In the genomic region with DNA sequence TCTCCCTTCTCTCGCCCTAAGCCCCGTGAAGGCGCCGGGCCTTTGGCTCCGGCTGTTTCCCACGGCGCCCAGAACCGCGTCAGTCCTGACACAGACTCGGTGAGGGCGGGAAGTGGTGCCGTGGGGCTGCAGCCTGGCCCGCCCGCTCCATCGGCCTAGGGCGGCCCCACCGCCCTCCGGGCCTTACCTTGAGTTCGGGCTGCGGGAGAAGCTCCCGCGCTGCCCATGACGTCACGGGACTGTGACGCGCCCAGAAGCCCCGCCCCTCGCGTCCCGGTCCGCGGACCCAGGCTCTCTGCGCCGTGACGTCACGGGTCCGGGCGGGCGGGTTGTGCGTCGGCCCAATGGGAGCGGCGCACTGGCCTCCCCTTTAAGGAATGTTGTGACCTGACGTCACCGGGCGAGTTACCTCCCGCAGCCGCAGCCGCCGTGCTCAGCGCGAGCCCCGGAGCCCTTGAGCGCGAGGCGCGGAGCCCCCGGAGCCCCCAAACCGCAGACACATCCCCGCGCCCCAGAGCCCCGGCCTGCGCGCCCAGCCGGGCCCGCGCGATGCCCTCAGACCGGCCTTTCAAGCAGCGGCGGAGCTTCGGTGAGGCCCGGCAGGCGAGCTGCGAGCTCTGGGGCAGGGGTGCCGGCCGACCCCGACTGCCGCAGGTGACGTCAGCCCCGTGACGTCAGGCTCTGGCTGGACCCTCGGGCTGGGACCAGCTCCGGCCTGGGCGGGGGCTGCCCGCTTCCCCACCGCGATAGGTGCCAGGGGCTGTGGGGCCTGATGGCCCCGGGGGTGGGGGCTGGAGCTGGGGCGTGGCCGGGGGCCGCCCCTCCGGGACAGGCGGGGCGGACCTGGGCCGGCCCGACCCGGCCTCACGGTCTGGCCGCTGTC, we compare ENCODE assay signal across 7 cellular contexts. TPM values are rescaled to one million over a fixed set of nuclear protein-coding genes. Genes with fewer than 3 reads are reported as not detected.
A peak's percentile ranks its signal among the peaks of the same experiment; 100 is the strongest.
DNase-seq lines count a peak whose midpoint lies in the region; ATAC-seq and TF ChIP-seq lines count a peak whose summit lies in the region.

Gene MAP1LC3A, plus strand, starts transcription at position 399 of the 883 bp plus-strand sequence. Its CDS starts 151 bp downstream, at position 550.

- H3K79me1 ChIP-seq in IMR-90 (ENCODE audit: low read depth in 1 of 2, low read length in 2 of 2) = peaks cover 0 to 13% of the 10 kb centered on the region in 2 experiments; a peak in 2 of 4 replicates

- peaks cover 3% of the 10 kb centered on the region; the same call in 1 of the 2 replicates for H3K36me3 ChIP-seq in IMR-90 (ENCODE audit: control insufficient read depth, insufficient read depth, low read length)
- no peaks in the 10 kb centered on the region for H3K36me3 ChIP-seq in mammary epithelial cell (ENCODE audit: insufficient read depth, low read length)

- peak within 1 kb of the TSS; percentile 66 for H3K9ac ChIP-seq in IMR-90 (ENCODE audit: low read depth, low read length)
- peak within 1 kb of the TSS; percentile 63 for H3K9ac ChIP-seq in mammary epithelial cell (ENCODE audit: insufficient read depth, low read length)

- TF ChIP-seq CTCF in IMR-90 (conservative IDR thresholded peaks at IDR 0.05; ENCODE audit: low read depth, low read length) (no peak), activated B cell treated with CpG ODN at 0.5 μM for 24 hours (IDR thresholded peaks at IDR 0.05) (no peak), mammary epithelial cell (conservative IDR thresholded peaks at IDR 0.05 in 1 of 2, IDR thresholded peaks at IDR 0.05 in 1 of 2; ENCODE audit: extremely low read depth in 1 of 2, insufficient read depth in 1 of 2, low read depth in 1 of 2, low read length in 2 of 2) (no peak)

- WGBS in IMR-90 (ENCODE audit: extremely low coverage in 2 of 2, insufficient read length in 1 of 2), 2 experiments = 1% methylated on average over 76 of the region's 100 CpGs; no CpG with 5 or more reads in 1 of the 2 experiments
- WGBS in mammary epithelial cell (ENCODE audit: low coverage, missing lambda C conversion rate) = 8% methylated on average over 22 of the region's 100 CpGs

- H3K23ac ChIP-seq in IMR-90 (ENCODE audit: low read depth, low read length) = peak within 1 kb of the TSS; percentile 74; the same call in 1 of the 2 replicates

- dilution Hi-C loops in IMR-90 (cut with HindIII; ENCODE audit: low sequenced_read_pairs, unreplicated experiment) (no loop called here), mammary epithelial cell (cut with HindIII; ENCODE audit: low sequenced_read_pairs) (no loop called here)

- H3K4me1 ChIP-seq in IMR-90 (ENCODE audit: control insufficient read depth, insufficient read depth, low read length) (peaks cover 2% of the 10 kb centered on the region; the same call in 1 of the 2 replicates), mammary epithelial cell (ENCODE audit: insufficient read depth, low read length) (peaks cover 7% of the 10 kb centered on the region)

- H2BK15ac ChIP-seq in IMR-90 (ENCODE audit: low read depth, low read length) = no peak within 1 kb of the TSS; the same call in 2 of the 3 replicates

- DNase-seq in IMR-90 = peak; percentile 95
- DNase-seq in activated B cell treated with CpG ODN at 0.5 μM for 24 hours = peak; percentile 91
- peak; percentile 79 for DNase-seq in mammary epithelial cell
- peak; percentile 91 for DNase-seq in skeletal muscle cell (ENCODE audit: low read depth)
- no peak for DNase-seq in NOMO-1 treated with dmso at 0.1 percent for 144 hours (lab: John Stamatoyannopoulos, UW; ENCODE audit: unreplicated experiment)

- H3K4ac ChIP-seq in IMR-90 (ENCODE audit: low read depth, low read length) = peak within 1 kb of the TSS; percentile 61

- POLR2A ChIA-PET in IMR-90 (lab: Charles Lee; ENCODE audit: unreplicated experiment) = no interaction called here
- POLR2A ChIA-PET in activated B cell treated with CpG ODN at 0.5 μM for 24 hours (lab: Charles Lee) = interaction anchor here (0.7 to 1.5 kb wide), 6 partner anchors 12 to 1184 kb away, joined by 3 to 5 read pairs (median 3); partner anchors contain the start of genes EIF2S2, RBM39 and TP53INP2

- H2BK5ac ChIP-seq in IMR-90 (ENCODE audit: low read depth, low read length, poor library complexity, severe bottlenecking) = peak within 1 kb of the TSS; percentile 14

- peak within 1 kb of the TSS; percentile 85 for H2AK9ac ChIP-seq in IMR-90 (replicated peaks; ENCODE audit: low read depth, low read length, poor library complexity)

- H3K56ac ChIP-seq in IMR-90 (ENCODE audit: extremely low read depth, insufficient read depth, low read length) = no peak within 1 kb of the TSS

- no peaks in the 10 kb centered on the region for H3K9me3 Mint-ChIP-seq in activated B cell treated with CpG ODN at 0.5 μM for 24 hours

- peak within 1 kb of the TSS; percentile 74 to 98; a peak in 3 of 4 replicates for H4K8ac ChIP-seq in IMR-90 (ENCODE audit: low read depth in 2 of 2, low read length in 2 of 2)

- H3K14ac ChIP-seq in IMR-90 (replicated peaks; ENCODE audit: low read depth, low read length) = peak within 1 kb of the TSS; percentile 74

- ATAC-seq in GM18867 (IDR thresholded peaks at IDR 0.05; ENCODE audit: unreplicated experiment) = peak; percentile 68
- ATAC-seq in IMR-90 (ENCODE audit: low read depth) = peak; percentile 92
- ATAC-seq in activated B cell treated with CpG ODN at 0.5 μM for 24 hours (ENCODE audit: low read depth) = peak; percentile 81

- H4K20me1 ChIP-seq in IMR-90 (ENCODE audit: insufficient read depth, low read length) = no peaks in the 10 kb centered on the region
- H4K20me1 ChIP-seq in mammary epithelial cell (ENCODE audit: insufficient read depth, low read length) = no peaks in the 10 kb centered on the region

- H2BK120ac ChIP-seq in IMR-90 (ENCODE audit: low read depth, low read length) = peak within 1 kb of the TSS; percentile 27; the same call in 1 of the 2 replicates

- H3K27ac ChIP-seq in IMR-90 (ENCODE audit: insufficient read depth, low read length) = peak within 1 kb of the TSS; percentile 35
- H3K27ac ChIP-seq in mammary epithelial cell (ENCODE audit: insufficient read depth, low read depth, low read length) = peak within 1 kb of the TSS; percentile 39

- H3K4me1 Mint-ChIP-seq in activated B cell treated with CpG ODN at 0.5 μM for 24 hours = peaks cover 21% of the 10 kb centered on the region

- H3K9me1 ChIP-seq in IMR-90 (ENCODE audit: insufficient read depth, low read length) = 0 out of 2 replicates have a peak, but pooled peaks cover 3% of the 10 kb centered on the region

- BruUV-seq in IMR-90 (replicated peaks; lab: Mats Ljungman, UMichigan) (TSS peak; percentile 66), mammary epithelial cell (replicated peaks; lab: Mats Ljungman, UMichigan) (no TSS peak)

- peak; percentile 76 for TF ChIP-seq POLR2A in IMR-90 (IDR thresholded peaks at IDR 0.05; ENCODE audit: low read depth, low read length)

- no peaks in the 10 kb centered on the region for H3K79me2 ChIP-seq in mammary epithelial cell (ENCODE audit: insufficient read depth, low read length)

- peak within 1 kb of the TSS; percentile 80; the same call in 1 of the 2 replicates for H2AK5ac ChIP-seq in IMR-90 (ENCODE audit: low read depth, low read length)

- no peaks in the 10 kb centered on the region for H3K27me3 Mint-ChIP-seq in activated B cell treated with CpG ODN at 0.5 μM for 24 hours

- no peaks in the 10 kb centered on the region for H3K36me3 Mint-ChIP-seq in activated B cell treated with CpG ODN at 0.5 μM for 24 hours (ENCODE audit: low read depth)

- peak within 1 kb of the TSS; percentile 87 for H4K5ac ChIP-seq in IMR-90 (ENCODE audit: low read depth, low read length)

- in situ Hi-C loops in IMR-90 (cut with MboI; ENCODE audit: low sequenced_read_pairs) = no loop called here
- in situ Hi-C loops in mammary epithelial cell (cut with MboI; ENCODE audit: low sequenced_read_pairs in 2 of 2) = no loop called here

- H3K4me3 Mint-ChIP-seq in activated B cell treated with CpG ODN at 0.5 μM for 24 hours = peak within 1 kb of the TSS; percentile 85

- H2BK20ac ChIP-seq in IMR-90 (ENCODE audit: low read depth, low read length) = no peak within 1 kb of the TSS

- TF ChIP-seq RAD21 in IMR-90 (IDR thresholded peaks at IDR 0.05; ENCODE audit: low read length) = no peak

- H3K4me3 ChIP-seq in IMR-90 (ENCODE audit: insufficient read depth, low read depth, low read length) (peak within 1 kb of the TSS; percentile 76), mammary epithelial cell (replicated peaks in 1 of 3; ENCODE audit: insufficient read depth in 1 of 3, low read depth in 2 of 3, low read length in 3 of 3) (peak within 1 kb of the TSS; percentile 55 to 73 (median 60)), iPS-18c (ENCODE audit: insufficient read depth, low read depth, low read length) (peak within 1 kb of the TSS; percentile 89), skeletal muscle cell (ENCODE audit: low read depth, low read length) (peak within 1 kb of the TSS; percentile 60)

- H2AFZ ChIP-seq in IMR-90 (replicated peaks; ENCODE audit: low read length, poor library complexity) (peak within 1 kb of the TSS; percentile 96), mammary epithelial cell (ENCODE audit: low read depth, low read length) (peak within 1 kb of the TSS; percentile 89)

- CTCF ChIA-PET in IMR-90 (lab: Yijun Ruan, JAX) = no interaction called here
- CTCF ChIA-PET in activated B cell treated with CpG ODN at 0.5 μM for 24 hours (lab: Charles Lee) = interaction anchor here (1.1 kb wide), 1 partner anchor 246 kb away, joined by 3 read pairs; no protein-coding TSS in a partner anchor
- CTCF ChIA-PET in mammary epithelial cell (lab: Charles Lee; ENCODE audit: low non-redundant PET) = no interaction called here

- H3K9me3 ChIP-seq in IMR-90 (ENCODE audit: control insufficient read depth, insufficient read depth, low read length) (no peaks in the 10 kb centered on the region), mammary epithelial cell (replicated peaks; ENCODE audit: insufficient read depth, low read length) (no peaks in the 10 kb centered on the region), iPS-18c (ENCODE audit: control insufficient read depth, insufficient read depth, low read length) (no peaks in the 10 kb centered on the region)

- peak within 1 kb of the TSS; percentile 53 for H3K27ac Mint-ChIP-seq in activated B cell treated with CpG ODN at 0.5 μM for 24 hours

- 0 out of 2 replicates have a peak within 1 kb of the TSS, but pooled peaks have one; percentile 24 for H4K91ac ChIP-seq in IMR-90 (ENCODE audit: insufficient read depth, low read depth, low read length)

- H3K18ac ChIP-seq in IMR-90 (ENCODE audit: low read depth, low read length) = no peak within 1 kb of the TSS; the same call in 1 of the 2 replicates

- intact Hi-C loops in IMR-90 (cut with micrococcal nuclease) = loop anchor here (5.0 kb wide), 1 partner anchor 144 kb away; the partner anchor contains the start of gene TP53INP2
- intact Hi-C loops in activated B cell treated with CpG ODN at 0.5 μM for 24 hours (cut with micrococcal nuclease) = loop anchor here (1.0 to 2.0 kb wide), 3 partner anchors 42 to 151 kb away; partner anchors contain the start of genes DYNLRB1 and PIGU
- intact Hi-C loops in mammary epithelial cell (cut with micrococcal nuclease) = loop anchor here (1.0 to 10.0 kb wide), 2 partner anchors 144 to 364 kb away; no protein-coding TSS in a partner anchor

- H3K4me2 ChIP-seq in IMR-90 (ENCODE audit: low read depth, low read length) = peak within 1 kb of the TSS; percentile 94
- H3K4me2 ChIP-seq in mammary epithelial cell (ENCODE audit: insufficient read depth, low read depth, low read length) = peak within 1 kb of the TSS; percentile 97

- H3K27me3 ChIP-seq in IMR-90 (ENCODE audit: control insufficient read depth, insufficient read depth, low read length) (no peaks in the 10 kb centered on the region), mammary epithelial cell (ENCODE audit: insufficient read depth, low read length) (no peaks in the 10 kb centered on the region)

RNA-seq across cellular contexts. Expression of gene MAP1LC3A, which starts in this region (rescaled TPM):
- 10.0 and 12.5 TPM in 2 replicates for total RNA-seq in IMR-90 (2012; rRNA removed)
- 39.7 and 50.7 TPM in 2 replicates for polyA plus RNA-seq in IMR-90 (2012; rRNA removed)
- 42.3 and 104 TPM in 2 replicates for polyA plus RNA-seq in IMR-90 (2012; cell fraction: cytosol; rRNA removed)
- polyA plus RNA-seq in IMR-90 (2012; cell fraction: nucleus; rRNA removed; ENCODE audit: low replicate concordance) = 149 and 281 TPM in 2 replicates
- total RNA-seq in activated B cell treated with CpG ODN at 0.5 μM for 24 hours = 1.6 TPM in 2 replicates
- total RNA-seq in mammary epithelial cell = 10 to 100 TPM in 1 of 2 donors, 1 to 10 TPM in 1; 9.4 to 18.5 TPM
- 2.5 TPM for polyA plus RNA-seq in mammary epithelial cell
- polyA minus RNA-seq in mammary epithelial cell = not detected

Comparison
In these comparisons a context has a peak if more than half of its experiments do, and no peak if none do; other contexts are left out.
1. RNA of gene MAP1LC3A (polyA plus RNA-seq): 39.7 to 281 TPM in IMR-90; 2.5 TPM in mammary epithelial cell (single experiment); every median in the first group is over 10 times any median in the second.
2. Peak in every context shown above with its lines, with median percentiles within 50 percentile points of each other: ATAC-seq and H3K4me3 ChIP-seq.